ENCODE assay signal across 20 cellular contexts in genomic region chr19:45475537-45476348, GRCh38. TPM values are rescaled to one million over a fixed set of nuclear protein-coding genes. Genes with fewer than 3 reads are reported as not detected.
DNase-seq lines count a peak whose midpoint lies in the region; ATAC-seq lines count a peak whose summit lies in the region.
"Had no signal": no experiment of that assay in that cellular context is flagged by ENCODE, and none has a peak within 500 bp of the region (broad histone marks: within the 10 kb centered on the region; RNA-seq: fewer than 3 reads in every experiment).

No MANE protein-coding gene starts in this region.

- peak overlapping the region in 5 of 10 donors; percentile 26 to 100 (median 93) for H3K27ac Mint-ChIP-seq in naive thymus-derived CD8-positive, alpha-beta T cell
- H3K27ac Mint-ChIP-seq: activated naive CD4-positive, alpha-beta T cell treated with anti-CD3 and anti-CD28 coated beads, Interleukin-2, amount 50 U/mL, for 24 hours; progenitor cell of endocrine pancreas had no signal

- H2AFZ ChIP-seq in Karpas-422 (ENCODE audit: low read length), result no peak overlapping the region

- H3K27ac ChIP-seq in Karpas-422 (ENCODE audit: low read length), result no peak overlapping the region
- no peak overlapping the region for H3K27ac ChIP-seq in effector memory CD4-positive, alpha-beta T cell (ENCODE audit: insufficient read depth, low read length, poor library complexity, severe bottlenecking)
- H3K27ac ChIP-seq: 22Rv1, breast epithelium, foreskin keratinocyte, KMS-11, spleen, transverse colon had no signal

- H3K9me2 ChIP-seq in Karpas-422 (replicated peaks; ENCODE audit: insufficient read depth, low read length), result no peaks in the 10 kb centered on the region

- no peaks in the 10 kb centered on the region for H4K20me1 ChIP-seq in Karpas-422 (ENCODE audit: insufficient read depth, low read depth, low read length)

- DNase-seq in DMS53 (lab: John Stamatoyannopoulos, UW) (peak; percentile 45), DMS53 treated with DMSO at 0.1 percent for 48 hours (lab: John Stamatoyannopoulos, UW; ENCODE audit: unreplicated experiment) (no peak), Karpas-422 (no peak), NCI-H1092 (lab: John Stamatoyannopoulos, UW) (no peak)
- peak in 2 of 3 donors; percentile 55 to 57 for DNase-seq in effector memory CD4-positive, alpha-beta T cell
- DNase-seq in naive thymus-derived CD8-positive, alpha-beta T cell, result peak in 4 of 10 donors; percentile 33 to 72 (median 55)
- DNase-seq: activated B cell treated with CpG ODN at 0.5 μM for 24 hours, foreskin keratinocyte, left ventricle myocardium superior, NCI-H1417, spleen, transverse colon had no signal

- no peaks in the 10 kb centered on the region for H3K9me3 ChIP-seq in Karpas-422 (ENCODE audit: low read length)
- H3K9me3 ChIP-seq in effector memory CD4-positive, alpha-beta T cell (ENCODE audit: control insufficient read depth, low read length), result no peaks in the 10 kb centered on the region
- H3K9me3 ChIP-seq: breast epithelium, spleen, transverse colon had no signal

- H3K27me3 ChIP-seq in Karpas-422 (ENCODE audit: low read length), result no peaks in the 10 kb centered on the region
- H3K27me3 ChIP-seq in effector memory CD4-positive, alpha-beta T cell (replicated peaks; ENCODE audit: control insufficient read depth, insufficient read depth, low read length, poor library complexity, severe bottlenecking), result no peaks in the 10 kb centered on the region
- H3K27me3 ChIP-seq: breast epithelium, foreskin keratinocyte had no signal

- H3K79me2 ChIP-seq in Karpas-422 (ENCODE audit: low read length), result no peaks in the 10 kb centered on the region

- peaks cover 7 to 37% (median 14%) of the 10 kb centered on the region in 5 donors for H3K27me3 Mint-ChIP-seq in naive thymus-derived CD8-positive, alpha-beta T cell
- H3K27me3 Mint-ChIP-seq: stimulated activated memory B cell treated with anti-CD40 and anti-IgM and Interleukin-4, amounts not matched to agents 10 μg/mL and 1 μg/mL and 100 μg/mL, for 72 hours had no signal

- H3K36me3 Mint-ChIP-seq in naive thymus-derived CD8-positive, alpha-beta T cell, result peaks cover 0 to 8% (median 3%) of the 10 kb centered on the region in 3 donors

- H3K9me3 Mint-ChIP-seq in naive thymus-derived CD8-positive, alpha-beta T cell, result peaks cover 0 to 3% (median 0%) of the 10 kb centered on the region in 9 donors
- H3K9me3 Mint-ChIP-seq: activated B cell treated with CpG ODN at 0.5 μM for 24 hours; activated naive CD4-positive, alpha-beta T cell treated with anti-CD3 and anti-CD28 coated beads, Interleukin-2, amount 50 U/mL, for 24 hours; stimulated activated memory B cell treated with anti-CD40 and anti-IgM and Interleukin-4, amounts not matched to agents 10 μg/mL and 1 μg/mL and 100 μg/mL, for 72 hours had no signal

- peaks cover 29% of the 10 kb centered on the region for H3K4me1 ChIP-seq in Karpas-422 (ENCODE audit: low read length)
- peaks cover 7% of the 10 kb centered on the region for H3K4me1 ChIP-seq in effector memory CD4-positive, alpha-beta T cell (ENCODE audit: control insufficient read depth, insufficient read depth, low read length, poor library complexity, severe bottlenecking)
- H3K4me1 ChIP-seq: breast epithelium, foreskin keratinocyte had no signal

- peak overlapping the region in 6 of 10 donors; percentile 12 to 70 (median 52) for H3K4me3 Mint-ChIP-seq in naive thymus-derived CD8-positive, alpha-beta T cell
- H3K4me3 Mint-ChIP-seq: activated B cell treated with CpG ODN at 0.5 μM for 24 hours; stimulated activated memory B cell treated with anti-CD40 and anti-IgM and Interleukin-4, amounts not matched to agents 10 μg/mL and 1 μg/mL and 100 μg/mL, for 72 hours had no signal

- H3K4me3 ChIP-seq in Karpas-422 (ENCODE audit: low read length), result no peak overlapping the region
- H3K4me3 ChIP-seq in effector memory CD4-positive, alpha-beta T cell (ENCODE audit: insufficient read depth, low read depth, low read length, poor library complexity, severe bottlenecking), result no peak overlapping the region
- H3K4me3 ChIP-seq: breast epithelium, spleen, transverse colon had no signal

- POLR2A ChIA-PET in naive thymus-derived CD8-positive, alpha-beta T cell (lab: Charles Lee), result interaction anchor here (3.6 kb wide), 1 partner anchor 7 kb away, joined by 60 read pairs; the partner anchor contains the start of gene FOSB

- ATAC-seq in naive thymus-derived CD8-positive, alpha-beta T cell, result peak in 1 of 2 donors; percentile 7
- ATAC-seq in HG03432 (IDR thresholded peaks at IDR 0.05; ENCODE audit: unreplicated experiment) (no peak), HG03469 (IDR thresholded peaks at IDR 0.05; ENCODE audit: unreplicated experiment) (no peak)
- ATAC-seq: left ventricle myocardium superior; stimulated activated memory B cell treated with anti-CD40 and anti-IgM and Interleukin-4, amounts not matched to agents 10 μg/mL and 1 μg/mL and 100 μg/mL, for 72 hours had no signal

- peaks cover 26 to 80% (median 56%) of the 10 kb centered on the region in 4 donors for H3K4me1 Mint-ChIP-seq in naive thymus-derived CD8-positive, alpha-beta T cell

- H3K36me3 ChIP-seq in Karpas-422 (ENCODE audit: insufficient read depth, low read length), result no peaks in the 10 kb centered on the region
- peaks cover 8% of the 10 kb centered on the region for H3K36me3 ChIP-seq in effector memory CD4-positive, alpha-beta T cell (ENCODE audit: control insufficient read depth, insufficient read depth, low read length)
- H3K36me3 ChIP-seq: breast epithelium, spleen, transverse colon had no signal

- no peak overlapping the region for H3K9ac ChIP-seq in Karpas-422 (ENCODE audit: low read length)
- H3K9ac ChIP-seq: KMS-11 had no signal

- H3K4me2 ChIP-seq in Karpas-422 (ENCODE audit: low read depth, low read length, poor library complexity, severe bottlenecking), result peak overlapping the region; percentile 13
- H3K4me2 ChIP-seq: KMS-11 had no signal

RNA-seq across cellular contexts. Expression of gene FOSB, which starts 7.9 kb away (rescaled TPM):
- 2.5 and 4.0 TPM in 2 replicates for total RNA-seq in Karpas-422 (2014; rRNA removed; shearing (Covaris generic); ENCODE audit: low replicate concordance)
- 1 to 10 TPM; 3.5 TPM for total RNA-seq in naive thymus-derived CD8-positive, alpha-beta T cell
- polyA plus RNA-seq in naive thymus-derived CD8-positive, alpha-beta T cell, result 10 to 100 TPM; 10.2 to 11.4 (median 11.0) TPM

RNA-seq across cellular contexts. Expression of gene RTN2, which starts 21.1 kb away (rescaled TPM):
- 3.1 and 4.6 TPM in 2 replicates for total RNA-seq in Karpas-422 (2014; rRNA removed; shearing (Covaris generic); ENCODE audit: low replicate concordance)
- total RNA-seq in naive thymus-derived CD8-positive, alpha-beta T cell, result 1 to 10 TPM; 1.0 to 1.8 TPM
- polyA plus RNA-seq in naive thymus-derived CD8-positive, alpha-beta T cell, result under 1 TPM in 2 of 3 donors, not detected in 1; 0.27 to 0.41 TPM

RNA-seq across cellular contexts. Expression of gene PPM1N, which starts 22.5 kb away (rescaled TPM):
- 0.71 and 8.0 TPM in 2 replicates for total RNA-seq in Karpas-422 (2014; rRNA removed; shearing (Covaris generic); ENCODE audit: low replicate concordance)
- total RNA-seq in naive thymus-derived CD8-positive, alpha-beta T cell, result 10 to 100 TPM; 12.4 to 15.6 TPM
- polyA plus RNA-seq in naive thymus-derived CD8-positive, alpha-beta T cell, result 1 to 10 TPM; 7.2 to 8.7 (median 7.7) TPM
- total RNA-seq: progenitor cell of endocrine pancreas had no signal

RNA-seq across cellular contexts. Expression of gene VASP, which starts 31.5 kb away (rescaled TPM):
- total RNA-seq in Karpas-422 (2014; rRNA removed; shearing (Covaris generic); ENCODE audit: low replicate concordance), result 77.9 and 97.9 TPM in 2 replicates
- 10 to 100 TPM; 72.0 to 72.1 TPM for total RNA-seq in naive thymus-derived CD8-positive, alpha-beta T cell
- polyA plus RNA-seq in naive thymus-derived CD8-positive, alpha-beta T cell, result 10 to 100 TPM; 39.9 to 49.6 (median 49.0) TPM

RNA-seq across cellular contexts. Expression of gene ERCC1, which starts 52.0 kb away (rescaled TPM):
- total RNA-seq in Karpas-422 (2014; rRNA removed; shearing (Covaris generic); ENCODE audit: low replicate concordance), result 121 and 175 TPM in 2 replicates
- 10 to 100 TPM; 59.2 to 61.0 TPM for total RNA-seq in naive thymus-derived CD8-positive, alpha-beta T cell
- polyA plus RNA-seq in naive thymus-derived CD8-positive, alpha-beta T cell, result 10 to 100 TPM; 32.2 to 38.6 (median 33.7) TPM

Comparison
In these comparisons a context has a peak if more than half of its experiments do, and no peak if none do; other contexts are left out.
1. DNase-seq: peak in DMS53 (single experiment) and effector memory CD4-positive, alpha-beta T cell (2 of 3); none in DMS53 treated with DMSO at 0.1 percent for 48 hours (single experiment), Karpas-422 (single experiment) and NCI-H1092 (single experiment).